25 cellular contexts compared by ENCODE assay signal in genomic region chr7:128882134-128882533, GRCh38. TPM values are rescaled to one million over a fixed set of nuclear protein-coding genes. Genes with fewer than 3 reads are reported as not detected.
DNase-seq lines count a peak whose midpoint lies in the region; ATAC-seq and TF ChIP-seq lines count a peak whose summit lies in the region.
"Had no signal": no experiment of that assay in that cellular context is flagged by ENCODE, and none has a peak within 500 bp of the region (broad histone marks: within the 10 kb centered on the region; RNA-seq: fewer than 3 reads in every experiment).

No MANE protein-coding gene starts in this region.

- H3K9me3 ChIP-seq in neuronal stem cell (replicated peaks in 1 of 2; ENCODE audit: control insufficient read depth in 2 of 2, insufficient read depth in 1 of 2, low read depth in 1 of 2, low read length in 2 of 2) (no peaks in the 10 kb centered on the region), suprapubic skin (no peaks in the 10 kb centered on the region)

- H2BK120ac ChIP-seq in neuronal stem cell (ENCODE audit: low read depth, low read length) = no peak overlapping the region

- no peaks in the 10 kb centered on the region for H3K36me3 Mint-ChIP-seq in chondrocyte (ENCODE audit: low read depth)

- H3K4me3 Mint-ChIP-seq in chondrocyte (ENCODE audit: unreplicated experiment) = no peak overlapping the region
- H3K4me3 Mint-ChIP-seq: H9 had no signal

- H2BK12ac ChIP-seq in neuronal stem cell (ENCODE audit: low read length) = no peak overlapping the region

- TF ChIP-seq CTCF in chondrocyte (IDR thresholded peaks at IDR 0.05) (no peak), suprapubic skin (IDR thresholded peaks at IDR 0.05) (no peak)

- H2BK15ac ChIP-seq in neuronal stem cell (ENCODE audit: low read length) = no peak overlapping the region

- H3K36me3 ChIP-seq in neuronal stem cell (replicated peaks in 1 of 2; ENCODE audit: control insufficient read depth in 2 of 2, insufficient read depth in 2 of 2, low read length in 2 of 2) (no peaks in the 10 kb centered on the region), suprapubic skin (no peaks in the 10 kb centered on the region)

- no peak overlapping the region for H3K27ac Mint-ChIP-seq in chondrocyte (ENCODE audit: unreplicated experiment)
- H3K27ac Mint-ChIP-seq: H9 had no signal

- no peak for TF ChIP-seq EP300 in suprapubic skin (IDR thresholded peaks at IDR 0.05)

- H2BK5ac ChIP-seq in neuronal stem cell (ENCODE audit: low read length) = no peak overlapping the region

- H3K4me3 ChIP-seq in neuronal stem cell (ENCODE audit: low read length in 2 of 2) (no peak overlapping the region), suprapubic skin (no peak overlapping the region)
- H3K4me3 ChIP-seq: GM23248, PC-9 had no signal

- no peak overlapping the region for H4K91ac ChIP-seq in neuronal stem cell (ENCODE audit: low read depth, low read length, poor library complexity)

- H3K4me1 ChIP-seq in neuronal stem cell (ENCODE audit: control insufficient read depth in 2 of 2, insufficient read depth in 1 of 2, low read depth in 1 of 2, low read length in 2 of 2) (peaks cover 4 to 6% of the 10 kb centered on the region in 2 donors), suprapubic skin (no peaks in the 10 kb centered on the region)

- DNase-seq in Right ventricle myocardium superior = peak; percentile 6
- no peak for DNase-seq in left cardiac atrium
- DNase-seq in chondrocyte (ENCODE audit: low spot score) = peak; percentile 17
- no peak for DNase-seq in neuronal stem cell (ENCODE audit: low spot score)
- DNase-seq in suprapubic skin (ENCODE audit: low spot score in 2 of 2) = no peak
- DNase-seq: 8988T; ACHN; Calu3; DMS153; DND-41; GM23248; H9; KG1; MM.1S; NCI-H2029; NCI-H446; NCI-H524 treated with DMSO at 0.1 percent for 48 hours; NCI-H774; NK-92 treated with Interleukin-12 subunit alpha and Interleukin-12 subunit beta, amount 100 ng/mL, for 24 hours; PC-9; SHP77 treated with DMSO at 0.1 percent for 48 hours had no signal

- intact Hi-C loops in Right ventricle myocardium superior (cut with DNase I) (loop anchor here (5.0 to 10.0 kb wide), 2 partner anchors 275 to 407 kb away; partner anchors contain the start of gene METTL2B), left cardiac atrium (cut with DNase I) (loop anchor here (5.0 to 10.0 kb wide), 3 partner anchors 267 to 407 kb away; partner anchors contain the start of gene METTL2B (in 1 of the 2))

- no peak overlapping the region for H3K9ac ChIP-seq in neuronal stem cell (ENCODE audit: low read depth, low read length, poor library complexity)
- H3K9ac ChIP-seq: GM23248 had no signal

- H2AFZ ChIP-seq in neuronal stem cell (ENCODE audit: low read length) = peak overlapping the region; percentile 64
- H2AFZ ChIP-seq: GM23248, PC-9 had no signal

- no peak overlapping the region for H3K14ac ChIP-seq in neuronal stem cell (ENCODE audit: low read length)

- H3K27me3 Mint-ChIP-seq in chondrocyte (ENCODE audit: low read depth) = peaks cover 2% of the 10 kb centered on the region

- no peak overlapping the region for H4K8ac ChIP-seq in neuronal stem cell (ENCODE audit: low read depth, low read length)

- no peaks in the 10 kb centered on the region for H3K79me1 ChIP-seq in neuronal stem cell (ENCODE audit: low read depth, low read length)

- no peak overlapping the region for H3K4me2 ChIP-seq in neuronal stem cell (ENCODE audit: insufficient read depth, low read length, poor library complexity, severe bottlenecking)
- H3K4me2 ChIP-seq: PC-9 had no signal

- peak overlapping the region; percentile 1 for H2AK5ac ChIP-seq in neuronal stem cell (ENCODE audit: low read depth, low read length)

- no peak for TF ChIP-seq POLR2A in suprapubic skin (IDR thresholded peaks at IDR 0.05)

- no peak overlapping the region for H3K23ac ChIP-seq in neuronal stem cell (ENCODE audit: low read depth, low read length, poor library complexity)

- WGBS in neuronal stem cell (ENCODE audit: extremely low coverage in 2 of 2, insufficient read length in 2 of 2, insufficient replicate concordance in 1 of 2), 2 donors = no CpG with 5 or more reads among the region's 8 CpGs
- WGBS in suprapubic skin = 87% methylated on average over 8 of the region's 8 CpGs

- H3K27me3 ChIP-seq in neuronal stem cell (ENCODE audit: control insufficient read depth in 3 of 3, insufficient read depth in 3 of 3, low read depth in 1 of 3, low read length in 3 of 3) = peaks cover 0 to 5% (median 0%) of the 10 kb centered on the region in 3 experiments
- H3K27me3 ChIP-seq in suprapubic skin = no peaks in the 10 kb centered on the region

- H3K9me3 Mint-ChIP-seq in chondrocyte (ENCODE audit: low read depth) = no peaks in the 10 kb centered on the region

- no peak overlapping the region for H3K18ac ChIP-seq in neuronal stem cell (ENCODE audit: low read length)

- H3K27ac ChIP-seq in neuronal stem cell (replicated peaks; ENCODE audit: low read length) (no peak overlapping the region), suprapubic skin (no peak overlapping the region)
- H3K27ac ChIP-seq: GM23248, PC-9 had no signal

- no peak for ATAC-seq in Right ventricle myocardium superior (ENCODE audit: poor library complexity)
- no peak for ATAC-seq in left cardiac atrium
- no peak for ATAC-seq in GM19397 (IDR thresholded peaks at IDR 0.05; ENCODE audit: unreplicated experiment)
- ATAC-seq in GM21423 (IDR thresholded peaks at IDR 0.05; ENCODE audit: unreplicated experiment) = no peak

- H3K4ac ChIP-seq in neuronal stem cell (ENCODE audit: low read length) = no peak overlapping the region

- H3K4me1 Mint-ChIP-seq in chondrocyte (ENCODE audit: low read depth) = peaks cover 2% of the 10 kb centered on the region

RNA-seq across cellular contexts. Expression of gene ATP6V1F, which starts 19.5 kb away (rescaled TPM):
- 119 TPM for total RNA-seq in Right ventricle myocardium superior
- 100 to 1,000 TPM; 117 to 119 TPM for total RNA-seq in left cardiac atrium
- 139 to 162 TPM (median 154 TPM) in 3 replicates for total RNA-seq in chondrocyte
- polyA plus RNA-seq in neuronal stem cell (2013, experiment 1 of 2) = 216 TPM
- polyA plus RNA-seq in neuronal stem cell (2013, experiment 2 of 2) = 208 TPM
- total RNA-seq in suprapubic skin = 100 to 1,000 TPM in 3 of 4 donors, 10 to 100 TPM in 1; 78.4 to 165 (median 148) TPM

RNA-seq across cellular contexts. Expression of gene KCP, which starts 28.4 kb away (rescaled TPM):
- total RNA-seq in Right ventricle myocardium superior (0.11 TPM), left cardiac atrium (under 1 TPM; 0.31 to 0.50 TPM), chondrocyte (1.3 to 1.5 TPM in 2 of 3 replicates, not detected in the other), suprapubic skin (under 1 TPM; 0.17 to 0.57 (median 0.36) TPM)
- 1.0 TPM for polyA plus RNA-seq in neuronal stem cell (2013, experiment 1 of 2)
- polyA plus RNA-seq in neuronal stem cell (2013, experiment 2 of 2) = 1.1 TPM
- total RNA-seq: GM23248, RPMI7951 had no signal
- polyA plus RNA-seq: BJ had no signal

RNA-seq across cellular contexts. Expression of gene FLNC, which starts 51.9 kb away (rescaled TPM):
- total RNA-seq in Right ventricle myocardium superior (601 TPM), left cardiac atrium (100 to 1,000 TPM; 226 to 257 TPM), chondrocyte (72.3 to 119 TPM (median 118 TPM) in 3 replicates), suprapubic skin (1 to 10 TPM; 3.8 to 5.1 (median 4.3) TPM)
- 17.5 TPM for polyA plus RNA-seq in neuronal stem cell (2013, experiment 1 of 2)
- 17.4 TPM for polyA plus RNA-seq in neuronal stem cell (2013, experiment 2 of 2)

RNA-seq across cellular contexts. Expression of gene IRF5, which starts 55.6 kb away (rescaled TPM):
- total RNA-seq in Right ventricle myocardium superior = 1.9 TPM
- 1 to 10 TPM; 4.6 to 5.6 TPM for total RNA-seq in left cardiac atrium
- total RNA-seq in chondrocyte = 0.26 to 0.53 TPM (median 0.37 TPM) in 3 replicates
- 0.64 TPM for polyA plus RNA-seq in neuronal stem cell (2013, experiment 1 of 2)
- polyA plus RNA-seq in neuronal stem cell (2013, experiment 2 of 2) = 0.71 TPM
- 10 to 100 TPM in 3 of 4 donors, 1 to 10 TPM in 1; 8.9 to 22.8 (median 18.6) TPM for total RNA-seq in suprapubic skin
- total RNA-seq: RPMI7951 had no signal

Comparison
In these comparisons a context has a peak if more than half of its experiments do, and no peak if none do; other contexts are left out.
1. DNase-seq: peak in Right ventricle myocardium superior (single experiment) and chondrocyte (single experiment); none in left cardiac atrium (single experiment), neuronal stem cell (single experiment) and suprapubic skin (0 of 2).
2. RNA of gene FLNC, which starts 51.9 kb away (total RNA-seq): 601 TPM in Right ventricle myocardium superior (single experiment), 226 to 257 TPM in left cardiac atrium and 72.3 to 119 TPM in chondrocyte; 3.8 to 5.1 TPM in suprapubic skin; every median in the first group is over 10 times any median in the second.